In genomic region chr3:18444597-18445420, GRCh38 we compare ENCODE assay signal across 9 cellular contexts. TPM values are rescaled to one million over a fixed set of nuclear protein-coding genes. Genes with fewer than 3 reads are reported as not detected.
DNase-seq lines count a peak whose midpoint lies in the region; ATAC-seq and TF ChIP-seq lines count a peak whose summit lies in the region.
"Had no signal": no experiment of that assay in that cellular context is flagged by ENCODE, and none has a peak within 500 bp of the region (broad histone marks: within the 10 kb centered on the region; RNA-seq: fewer than 3 reads in every experiment).

No MANE protein-coding gene starts in this region.

- H3K27me3 ChIP-seq in adrenal gland: peaks cover 29% of the 10 kb centered on the region

- no TSS peak for BruUV-seq in Calu3 (replicated peaks; lab: Mats Ljungman, UMichigan)

- CTCF ChIA-PET in Calu3 (lab: Charles Lee): interaction anchor here (0.7 to 1.0 kb wide), 2 partner anchors 16 to 313 kb away, joined by 3 read pairs; no protein-coding TSS in a partner anchor

- 0 to 2% (median 1%) methylated on average over 56 to 115 of the region's 116 CpGs; no CpG with 5 or more reads in 1 of the 4 donors for WGBS in adrenal gland, 4 donors

- peaks cover 21% of the 10 kb centered on the region for H3K27me3 Mint-ChIP-seq in Calu3 (ENCODE audit: unreplicated experiment)

- no peak for TF ChIP-seq CTCF in Calu3 (IDR thresholded peaks at IDR 0.05; ENCODE audit: unreplicated experiment)
- TF ChIP-seq CTCF in adrenal gland (IDR thresholded peaks at IDR 0.05): peak in 3 of 6 experiments; percentile 36 to 81 (median 67)

- intact Hi-C loops in Calu3 (cut with micrococcal nuclease; ENCODE audit: unreplicated experiment): loop anchor here (10.0 kb wide), 1 partner anchor 540 kb away; no protein-coding TSS in a partner anchor
- intact Hi-C loops in adrenal gland (cut with DNase I): no loop called here

- no peaks in the 10 kb centered on the region for H3K9me3 Mint-ChIP-seq in Calu3 (ENCODE audit: low read depth, unreplicated experiment)

- peak; percentile 95 for ATAC-seq in GM21367 (IDR thresholded peaks at IDR 0.05; ENCODE audit: unreplicated experiment)

- H3K4me1 ChIP-seq in adrenal gland (replicated peaks in 1 of 2): peaks cover 3 to 12% of the 10 kb centered on the region in 2 donors

- no peaks in the 10 kb centered on the region for H3K36me3 ChIP-seq in adrenal gland (replicated peaks in 1 of 2)

- H3K4me3 Mint-ChIP-seq in Calu3 (ENCODE audit: low read depth, unreplicated experiment): peak overlapping the region; percentile 91

- no peak for TF ChIP-seq POLR2A in adrenal gland (IDR thresholded peaks at IDR 0.05)

- H3K27ac Mint-ChIP-seq in Calu3 (ENCODE audit: unreplicated experiment): peak overlapping the region; percentile 81

- H3K36me3 Mint-ChIP-seq in Calu3 (ENCODE audit: insufficient read depth, unreplicated experiment): peaks cover 10% of the 10 kb centered on the region

- no peak overlapping the region for H3K27ac ChIP-seq in adrenal gland
- H3K27ac ChIP-seq: epithelial cell of prostate had no signal

- H3K4me3 ChIP-seq in adrenal gland: peak overlapping the region in 2 of 4 donors; percentile 14 to 70
- peak overlapping the region; percentile 47 for H3K4me3 ChIP-seq in skeletal muscle cell (ENCODE audit: low read depth, low read length)

- peaks cover 0 to 3% (median 0%) of the 10 kb centered on the region in 3 donors for H3K9me3 ChIP-seq in adrenal gland (replicated peaks in 1 of 3)

- peak; percentile 83 for DNase-seq in Calu3
- peak; percentile 92 for DNase-seq in HuH-7 (ENCODE audit: low spot score)
- DNase-seq in SW480 (ENCODE audit: low spot score): peak; percentile 48
- DNase-seq in adrenal gland: peak; percentile 46 to 71 (median 65)
- DNase-seq in hypothalamus (lab: John Stamatoyannopoulos, UW): peak in 28 of 51 donors; percentile 5 to 79 (median 39)
- DNase-seq in skeletal muscle cell (ENCODE audit: low read depth): no peak
- no peak for DNase-seq in OCI-M2 (lab: John Stamatoyannopoulos, UW; ENCODE audit: unreplicated experiment)

- H3K4me1 Mint-ChIP-seq in Calu3 (ENCODE audit: low read depth, unreplicated experiment): no peaks in the 10 kb centered on the region

RNA-seq across cellular contexts. Expression of gene SATB1, which starts 19.7 kb away (rescaled TPM):
- total RNA-seq in Calu3 (2022): 16.6 and 16.8 TPM in 2 replicates
- total RNA-seq in adrenal gland: 10 to 100 TPM in 7 of 8 donors, 1 to 10 TPM in 1; 9.8 to 31.5 (median 19.5) TPM
- polyA plus RNA-seq in adrenal gland: 10 to 100 TPM in 2 of 3 donors, 1 to 10 TPM in 1; 9.1 to 12.3 (median 12.3) TPM

Comparison
In these comparisons a context has a peak if more than half of its experiments do, and no peak if none do; other contexts are left out.
1. DNase-seq: peak in Calu3 (single experiment), HuH-7 (single experiment), SW480 (single experiment), adrenal gland (7 of 7) and hypothalamus (28 of 51); none in skeletal muscle cell (single experiment) and OCI-M2 (single experiment).